ENCODE assay signal across 3 cellular contexts in the genomic region with DNA sequence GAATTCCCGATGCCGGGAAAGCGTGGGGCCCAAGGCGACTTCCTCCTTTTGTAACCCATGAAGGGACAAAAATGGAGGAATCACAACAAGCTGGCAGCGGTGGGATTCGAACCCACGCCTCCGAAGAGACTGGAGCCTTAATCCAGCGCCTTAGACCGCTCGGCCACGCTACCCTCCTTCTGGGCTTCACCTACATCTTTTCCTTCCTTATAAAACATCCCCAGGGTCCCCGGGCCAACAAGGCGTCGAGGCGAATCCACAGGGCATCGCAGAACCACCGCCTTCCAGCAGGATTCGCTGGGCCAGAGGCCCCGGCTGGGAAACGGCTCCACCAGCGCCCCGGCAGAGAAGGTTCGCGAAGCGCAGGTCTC. TPM values are rescaled to one million over a fixed set of nuclear protein-coding genes. Genes with fewer than 3 reads are reported as not detected.
"Had no signal": no experiment of that assay in that cellular context is flagged by ENCODE, and none has a peak within 500 bp of the region (broad histone marks: within the 10 kb centered on the region; RNA-seq: fewer than 3 reads in every experiment).

No MANE protein-coding gene starts in this region.

RNA-seq across cellular contexts. Expression of gene OR2V1, which starts 33.6 kb away (rescaled TPM):
- total RNA-seq: NCI-H460, SK-MEL-5 had no signal
- polyA plus RNA-seq: SK-N-SH had no signal

RNA-seq across cellular contexts. Expression of gene OR2V2, which starts 50.0 kb away (rescaled TPM):
- total RNA-seq: NCI-H460, SK-MEL-5 had no signal
- polyA plus RNA-seq: SK-N-SH had no signal

RNA-seq across cellular contexts. Expression of gene BTNL9, which starts 57.3 kb away (rescaled TPM):
- polyA plus RNA-seq: SK-N-SH had no signal
